In genomic region chr15:47728886-47729285, GRCh38 we compare ENCODE assay signal across 33 cellular contexts. TPM values are rescaled to one million over a fixed set of nuclear protein-coding genes. Genes with fewer than 3 reads are reported as not detected.
"Had no signal": no experiment of that assay in that cellular context is flagged by ENCODE, and none has a peak within 500 bp of the region (broad histone marks: within the 10 kb centered on the region; RNA-seq: fewer than 3 reads in every experiment).

No MANE protein-coding gene starts in this region.

- H3K4me1 ChIP-seq: breast epithelium, colonic mucosa had no signal

- H3K27ac Mint-ChIP-seq: activated B cell treated with CpG ODN at 0.5 μM for 24 hours; activated CD8-positive, alpha-beta memory T cell treated with anti-CD3 and anti-CD28 coated beads, Interleukin-2, amount 10 ng/mL, durations not matched to agents 7 days and 5 days; activated CD8-positive, alpha-beta T cell treated with anti-CD3 and anti-CD28 coated beads, Interleukin-2, amount 10 ng/mL, durations not matched to agents 7 days and 5 days; activated naive CD4-positive, alpha-beta T cell treated with anti-CD3 and anti-CD28 coated beads for 36 hours; activated naive CD4-positive, alpha-beta T cell treated with anti-CD3 and anti-CD28 coated beads, Interleukin-2, amount 50 U/mL, for 24 hours; activated naive CD8-positive, alpha-beta T cell treated with anti-CD3 and anti-CD28 coated beads, Interleukin-2, amount 10 ng/mL, durations not matched to agents 7 days and 5 days; activated T-helper 1 cell treated with anti-CD3 and anti-CD28 coated beads, Interleukin-12 subunit alpha, Interleukin-12 subunit beta, Interleukin-2, Interleukin-4 antibody, amounts not matched to agents 30 ng/mL and 10 ng/mL and 1 ng/mL, durations not matched to agents 14 hours and 24 hours and 36 hours; activated T-helper 2 cell treated with anti-CD3 and anti-CD28 coated beads, Interferon-gamma antibody, Interleukin-2, Interleukin-4, amounts not matched to agents 10 μg/mL and 5 μg/mL and 100 μg/mL, durations not matched to agents 14 hours and 24 hours and 36 hours; endodermal cell; T-helper 17 cell; T-helper 2 cell treated with Interferon-gamma antibody and Interleukin-4, amounts not matched to agents 5 μg/mL and 100 μg/mL, for 36 hours had no signal

- H3K27me3 Mint-ChIP-seq: activated CD8-positive, alpha-beta memory T cell treated with anti-CD3 and anti-CD28 coated beads, Interleukin-2, amount 10 ng/mL, durations not matched to agents 7 days and 5 days; activated naive CD8-positive, alpha-beta T cell treated with anti-CD3 and anti-CD28 coated beads, Interleukin-2, amount 10 ng/mL, durations not matched to agents 7 days and 5 days; brain had no signal

- H3K9me3 ChIP-seq: ascending aorta, breast epithelium, colonic mucosa had no signal

- H3K36me3 ChIP-seq: ascending aorta, breast epithelium, colonic mucosa had no signal

- DNase-seq: activated B cell treated with CpG ODN at 0.5 μM for 24 hours; activated CD4-positive, alpha-beta T cell treated with anti-CD3 and anti-CD28 coated beads for 48 hours; activated CD4-positive, alpha-beta T cell treated with anti-CD3 and anti-CD28 coated beads, Interleukin-2, amount 50 U/mL, for 1 hour; activated CD4-positive, alpha-beta T cell treated with anti-CD3 and anti-CD28 coated beads, Interleukin-2, amount 50 U/mL, for 48 hours; activated CD8-positive, alpha-beta memory T cell treated with anti-CD3 and anti-CD28 coated beads, Interleukin-2, amount 10 ng/mL, durations not matched to agents 7 days and 5 days; activated CD8-positive, alpha-beta memory T cell treated with anti-CD3 and anti-CD28 coated beads, Interleukin-2, amount 50 U/mL, for 4 hours; activated CD8-positive, alpha-beta T cell treated with anti-CD3 and anti-CD28 coated beads, Interleukin-2, amount 10 ng/mL, durations not matched to agents 7 days and 5 days; activated effector memory CD4-positive, alpha-beta T cell treated with anti-CD3 and anti-CD28 coated beads, Interleukin-2, amount 50 U/mL, for 16 hours; activated naive CD4-positive, alpha-beta T cell treated with anti-CD3 and anti-CD28 coated beads for 36 hours; activated naive CD8-positive, alpha-beta T cell treated with anti-CD3 and anti-CD28 coated beads, Interleukin-2, amount 10 ng/mL, durations not matched to agents 7 days and 5 days; activated T-cell treated with anti-CD3 and anti-CD28 coated beads, Interleukin-2, amount 50 U/mL, for 1 hour; activated T-cell treated with anti-CD3 and anti-CD28 coated beads, Interleukin-2, amount 50 U/mL, for 48 hours; central memory CD4-positive, alpha-beta T cell; cerebellar nuclear complex; colonic mucosa; effector memory CD4-positive, alpha-beta T cell; endodermal cell; foreskin fibroblast; T-helper 1 cell; T-helper 17 cell; T1000; WERI-Rb-1 had no signal

- H3K36me3 Mint-ChIP-seq: activated CD8-positive, alpha-beta memory T cell treated with anti-CD3 and anti-CD28 coated beads, Interleukin-2, amount 10 ng/mL, durations not matched to agents 7 days and 5 days; activated naive CD4-positive, alpha-beta T cell treated with anti-CD3 and anti-CD28 coated beads, Interleukin-2, amount 50 U/mL, for 24 hours; activated naive CD8-positive, alpha-beta T cell treated with anti-CD3 and anti-CD28 coated beads, Interleukin-2, amount 10 ng/mL, durations not matched to agents 7 days and 5 days had no signal

- H3K4me1 Mint-ChIP-seq: activated B cell treated with CpG ODN at 0.5 μM for 24 hours; activated CD8-positive, alpha-beta memory T cell treated with anti-CD3 and anti-CD28 coated beads, Interleukin-2, amount 10 ng/mL, durations not matched to agents 7 days and 5 days; activated naive CD4-positive, alpha-beta T cell treated with anti-CD3 and anti-CD28 coated beads, Interleukin-2, amount 50 U/mL, for 24 hours; activated naive CD8-positive, alpha-beta T cell treated with anti-CD3 and anti-CD28 coated beads, Interleukin-2, amount 10 ng/mL, durations not matched to agents 7 days and 5 days; T-helper 17 cell had no signal

- H3K4me3 ChIP-seq: ascending aorta, breast epithelium, cardiac muscle cell, colonic mucosa had no signal

- H3K4me3 Mint-ChIP-seq: activated B cell treated with CpG ODN at 0.5 μM for 24 hours; activated CD8-positive, alpha-beta memory T cell treated with anti-CD3 and anti-CD28 coated beads, Interleukin-2, amount 10 ng/mL, durations not matched to agents 7 days and 5 days; activated CD8-positive, alpha-beta T cell treated with anti-CD3 and anti-CD28 coated beads, Interleukin-2, amount 10 ng/mL, durations not matched to agents 7 days and 5 days; activated naive CD4-positive, alpha-beta T cell treated with anti-CD3 and anti-CD28 coated beads for 36 hours; activated naive CD4-positive, alpha-beta T cell treated with anti-CD3 and anti-CD28 coated beads, Interleukin-2, amount 50 U/mL, for 24 hours; activated naive CD8-positive, alpha-beta T cell treated with anti-CD3 and anti-CD28 coated beads, Interleukin-2, amount 10 ng/mL, durations not matched to agents 7 days and 5 days; activated T-helper 1 cell treated with anti-CD3 and anti-CD28 coated beads, Interleukin-12 subunit alpha, Interleukin-12 subunit beta, Interleukin-2, Interleukin-4 antibody, amounts not matched to agents 30 ng/mL and 10 ng/mL and 1 ng/mL, durations not matched to agents 14 hours and 24 hours and 36 hours; brain; endodermal cell; T-helper 17 cell; T-helper 2 cell treated with Interferon-gamma antibody and Interleukin-4, amounts not matched to agents 5 μg/mL and 100 μg/mL, for 36 hours had no signal

- H3K27ac ChIP-seq: ascending aorta, breast epithelium, cardiac muscle cell, colonic mucosa, WERI-Rb-1 had no signal

- H3K9me3 Mint-ChIP-seq: activated B cell treated with CpG ODN at 0.5 μM for 24 hours; activated naive CD4-positive, alpha-beta T cell treated with anti-CD3 and anti-CD28 coated beads, Interleukin-2, amount 50 U/mL, for 24 hours; activated T-helper 1 cell treated with anti-CD3 and anti-CD28 coated beads, Interleukin-12 subunit alpha, Interleukin-12 subunit beta, Interleukin-2, Interleukin-4 antibody, amounts not matched to agents 30 ng/mL and 10 ng/mL and 1 ng/mL, durations not matched to agents 14 hours and 24 hours and 36 hours; activated T-helper 2 cell treated with anti-CD3 and anti-CD28 coated beads, Interferon-gamma antibody, Interleukin-2, Interleukin-4, amounts not matched to agents 10 μg/mL and 5 μg/mL and 100 μg/mL, durations not matched to agents 14 hours and 24 hours and 36 hours; brain; endodermal cell; T-helper 2 cell treated with Interferon-gamma antibody and Interleukin-4, amounts not matched to agents 5 μg/mL and 100 μg/mL, for 36 hours had no signal

- H3K27me3 ChIP-seq: ascending aorta, breast epithelium, cardiac muscle cell, colonic mucosa had no signal

- ATAC-seq: activated CD4-positive, CD25-positive, alpha-beta regulatory T cell treated with anti-CD3 and anti-CD28 coated beads, Interleukin-2, amount 50 U/mL, for 24 hours; activated CD8-positive, alpha-beta memory T cell treated with anti-CD3 and anti-CD28 coated beads, Interleukin-2, amount 10 ng/mL, durations not matched to agents 7 days and 5 days; activated CD8-positive, alpha-beta T cell treated with anti-CD3 and anti-CD28 coated beads, Interleukin-2, amount 10 ng/mL, durations not matched to agents 7 days and 5 days; esophagus mucosa; T-helper 17 cell had no signal

RNA-seq across cellular contexts. Expression of gene SEMA6D, which starts 11.6 kb away (rescaled TPM):
- total RNA-seq: activated B cell treated with CpG ODN at 0.5 μM for 24 hours; activated CD8-positive, alpha-beta memory T cell treated with anti-CD3 and anti-CD28 coated beads for 36 hours; activated CD8-positive, alpha-beta memory T cell treated with anti-CD3 and anti-CD28 coated beads, Interleukin-2, amount 10 ng/mL, durations not matched to agents 7 days and 5 days; activated CD8-positive, alpha-beta T cell treated with anti-CD3 and anti-CD28 coated beads, Interleukin-2, amount 10 ng/mL, durations not matched to agents 7 days and 5 days; activated naive CD4-positive, alpha-beta T cell treated with anti-CD3 and anti-CD28 coated beads for 36 hours; activated naive CD8-positive, alpha-beta T cell treated with anti-CD3 and anti-CD28 coated beads, Interleukin-2, amount 10 ng/mL, durations not matched to agents 7 days and 5 days; activated T-helper 1 cell treated with anti-CD3 and anti-CD28 coated beads, Interleukin-12 subunit alpha, Interleukin-12 subunit beta, Interleukin-2, Interleukin-4 antibody, amounts not matched to agents 30 ng/mL and 10 ng/mL and 1 ng/mL, durations not matched to agents 14 hours and 24 hours and 36 hours; activated T-helper 2 cell treated with anti-CD3 and anti-CD28 coated beads, Interferon-gamma antibody, Interleukin-2, Interleukin-4, amounts not matched to agents 10 μg/mL and 5 μg/mL and 100 μg/mL, durations not matched to agents 14 hours and 24 hours and 36 hours; T-helper 17 cell had no signal
